1 cellular context compared by ENCODE assay signal in genomic region chr3:48233542-48233941, GRCh38.
A peak's percentile ranks its signal among the peaks of the same experiment; 100 is the strongest.
TF ChIP-seq lines count a peak whose summit lies in the region.

No MANE protein-coding gene starts in this region.

TF ChIP-seq in K562, 482 proteins besides CTCF, POLR2A, EP300 and RAD21:
- TF ChIP-seq ZMIZ1 (IDR thresholded peaks at IDR 0.05; ENCODE audit: low read depth in 2 of 2, low read length in 2 of 2) (no peak), CBFA2T2 (conservative IDR thresholded peaks at IDR 0.05) (peak; percentile 45), ZBTB9 (CRISPR knock-in tag; IDR thresholded peaks at IDR 0.05) (no peak), NR2C2 (CRISPR knock-in tag; IDR thresholded peaks at IDR 0.05) (no peak), NR2C2 (tag; IDR thresholded peaks at IDR 0.05) (no peak), XRCC4 (IDR thresholded peaks at IDR 0.05; ENCODE audit: extremely low read depth, insufficient read depth, insufficient read length) (no peak), TAL1 (IDR thresholded peaks at IDR 0.05) (0 out of 2 replicates have a peak, but pooled peaks have one; percentile 46), MCM2 (IDR thresholded peaks at IDR 0.05; ENCODE audit: low read depth) (no peak), MAZ (CRISPR knock-in tag; conservative IDR thresholded peaks at IDR 0.05 in 1 of 2, IDR thresholded peaks at IDR 0.05 in 1 of 2) (no peak), MEIS2 (IDR thresholded peaks at IDR 0.05; ENCODE audit: partially characterized antibody) (no peak), TFAP4 (CRISPR knock-in tag; IDR thresholded peaks at IDR 0.05; ENCODE audit: borderline replicate concordance) (no peak), NCOA2 (IDR thresholded peaks at IDR 0.05; ENCODE audit: partially characterized antibody in 2 of 2) (no peak), SREBF2 (CRISPR knock-in tag; IDR thresholded peaks at IDR 0.05) (no peak), HDGF (IDR thresholded peaks at IDR 0.05) (no peak), TEAD1 (CRISPR knock-in tag; IDR thresholded peaks at IDR 0.05) (no peak), MTA3 (IDR thresholded peaks at IDR 0.05; ENCODE audit: borderline replicate concordance) (no peak), TRIM28 (IDR thresholded peaks at IDR 0.05) (no peak), BDP1 (IDR thresholded peaks at IDR 0.05; ENCODE audit: insufficient read depth, insufficient read length) (no peak), REST (CRISPR knock-in tag; IDR thresholded peaks at IDR 0.05; ENCODE audit: low read depth) (no peak), FOXM1 (IDR thresholded peaks at IDR 0.05; ENCODE audit: low read depth) (no peak), FOXM1 (CRISPR knock-in tag; IDR thresholded peaks at IDR 0.05; ENCODE audit: low read depth) (no peak), FOXA3 (CRISPR knock-in tag; conservative IDR thresholded peaks at IDR 0.05 in 1 of 2, IDR thresholded peaks at IDR 0.05 in 1 of 2) (no peak), BRD9 (IDR thresholded peaks at IDR 0.05; ENCODE audit: low read depth, partially characterized antibody) (no peak), ZNF384 (IDR thresholded peaks at IDR 0.05; ENCODE audit: low read depth, low read length) (no peak), CBFA2T3 (IDR thresholded peaks at IDR 0.05) (peak; percentile 60), CTBP1 (IDR thresholded peaks at IDR 0.05; ENCODE audit: borderline replicate concordance) (no peak), ZNF41 (CRISPR knock-in tag; conservative IDR thresholded peaks at IDR 0.05) (no peak)
